In genomic region chr1:155250633-155251449, GRCh38 we compare ENCODE assay signal across 8 cellular contexts. TPM values are rescaled to one million over a fixed set of nuclear protein-coding genes. Genes with fewer than 3 reads are reported as not detected.
DNase-seq lines count a peak whose midpoint lies in the region; ATAC-seq and TF ChIP-seq lines count a peak whose summit lies in the region.

No MANE protein-coding gene starts in this region.

- no peak for TF ChIP-seq POLR2A in breast epithelium (IDR thresholded peaks at IDR 0.05)

- no peaks in the 10 kb centered on the region for H3K9me3 Mint-ChIP-seq in immature natural killer cell

- POLR2A ChIA-PET in AG04450 (lab: Yijun Ruan, JAX): interaction anchor here (1.0 to 3.0 kb wide), 5 partner anchors 11 to 57 kb away, joined by 3 to 18 read pairs (median 5); partner anchors contain the start of genes CLK2, FDPS and SCAMP3

- H3K9me3 ChIP-seq in AG04450 (ENCODE audit: control insufficient read depth, insufficient read depth, low read length): no peaks in the 10 kb centered on the region; the same call in 1 of the 2 replicates
- no peaks in the 10 kb centered on the region for H3K9me3 ChIP-seq in breast epithelium

- DNase-seq in AG04450 (ENCODE audit: low read depth, low spot score) (peak; percentile 81), NCI-H2196 treated with DMSO at 0.1 percent for 48 hours (lab: John Stamatoyannopoulos, UW; ENCODE audit: unreplicated experiment) (peak; percentile 68), breast epithelium (ENCODE audit: low spot score in 2 of 2) (peak; percentile 86 to 92), immature natural killer cell (peak; percentile 92 to 94 (median 93))
- peak; percentile 90 to 97 for DNase-seq in stimulated activated CD4-positive, alpha-beta T cell treated with anti-CD3 and anti-CD28 coated beads, Interleukin-12 subunit alpha, Interleukin-12 subunit beta, amount 100 ng/mL, for 24 hours (ENCODE audit: low read depth in 2 of 2)

- CTCF ChIA-PET in AG04450 (lab: Charles Lee): interaction anchor here (0.5 to 5.7 kb wide), 59 partner anchors 9 to 1076 kb away, joined by 3 to 62 read pairs (median 6); partner anchors contain the start of genes CLK2, FDPS, HCN3 and KRTCAP2

- peaks cover 7 to 10% of the 10 kb centered on the region in 2 donors for H3K4me1 ChIP-seq in breast epithelium

- ATAC-seq in GM18867 (IDR thresholded peaks at IDR 0.05; ENCODE audit: unreplicated experiment) (peak; percentile 74), HG03103 (IDR thresholded peaks at IDR 0.05; ENCODE audit: low read depth, unreplicated experiment) (peak; percentile 80)

- 0 out of 2 replicates have a peak overlapping the region, but pooled peaks have one; percentile 10 for H3K4me3 ChIP-seq in AG04450 (ENCODE audit: low read depth, low read length)
- peak overlapping the region; percentile 20 to 52 (median 27) for H3K4me3 ChIP-seq in breast epithelium

- H3K27ac ChIP-seq in AG04450 (ENCODE audit: low read depth, low read length) (no peak overlapping the region), VCaP (peak overlapping the region; percentile 10; the same call in 1 of the 2 replicates), breast epithelium (peak overlapping the region; percentile 8 to 41)

- H3K36me3 ChIP-seq in breast epithelium: no peaks in the 10 kb centered on the region

- H3K36me3 Mint-ChIP-seq in immature natural killer cell: no peaks in the 10 kb centered on the region

- no peaks in the 10 kb centered on the region for H3K27me3 ChIP-seq in AG04450 (ENCODE audit: control insufficient read depth, insufficient read depth, low read length)
- H3K27me3 ChIP-seq in breast epithelium: no peaks in the 10 kb centered on the region

- intact Hi-C loops in breast epithelium (cut with DNase I; ENCODE audit: low total_unique reads): loop anchor here (5.0 kb wide), 1 partner anchor 71 kb away; the partner anchor contains the start of gene RUSC1

- peak overlapping the region in 3 of 6 donors; percentile 19 to 81 (median 24) for H3K27ac Mint-ChIP-seq in immature natural killer cell

- H3K4me3 Mint-ChIP-seq in immature natural killer cell: peak overlapping the region; percentile 26 to 74 (median 58)

- peaks cover 2 to 6% (median 6%) of the 10 kb centered on the region in 3 donors for H3K27me3 Mint-ChIP-seq in immature natural killer cell (ENCODE audit: low read depth in 3 of 3)

- TF ChIP-seq CTCF in AG04450 (IDR thresholded peaks at IDR 0.05; ENCODE audit: low read depth, low read length): peak; percentile 99
- TF ChIP-seq CTCF in VCaP (conservative IDR thresholded peaks at IDR 0.05): peak; percentile 99
- TF ChIP-seq CTCF in breast epithelium (IDR thresholded peaks at IDR 0.05): peak; percentile 98 to 99 (median 98)

- H3K4me1 Mint-ChIP-seq in immature natural killer cell: peaks cover 22 to 25% of the 10 kb centered on the region in 2 donors

RNA-seq across cellular contexts. Expression of gene ENTREP3, which starts 4.4 kb away (rescaled TPM):
- polyA plus RNA-seq in AG04450 (2011; rRNA removed) (10.2 and 12.3 TPM in 2 replicates), immature natural killer cell (1 to 10 TPM in 1 of 3 donors, under 1 TPM in 2; 0.64 to 1.3 (median 0.79) TPM)
- polyA minus RNA-seq in AG04450 (2011; rRNA and poly(A)+ RNA removed): 7.1 and 9.2 TPM in 2 replicates
- 10 to 100 TPM in 2 of 3 donors, 1 to 10 TPM in 1; 8.2 to 12.1 (median 10.2) TPM for total RNA-seq in breast epithelium

RNA-seq across cellular contexts. Expression of gene SCAMP3, which starts 11.3 kb away (rescaled TPM):
- polyA plus RNA-seq in AG04450 (2011; rRNA removed) (104 and 115 TPM in 2 replicates), immature natural killer cell (100 to 1,000 TPM; 101 to 182 (median 140) TPM)
- polyA minus RNA-seq in AG04450 (2011; rRNA and poly(A)+ RNA removed): 73.6 and 94.7 TPM in 2 replicates
- 10 to 100 TPM; 64.9 to 72.0 (median 68.3) TPM for total RNA-seq in breast epithelium

RNA-seq across cellular contexts. Expression of gene CLK2, which starts 22.5 kb away (rescaled TPM):
- polyA plus RNA-seq in AG04450 (2011; rRNA removed) (40.5 and 42.6 TPM in 2 replicates), immature natural killer cell (10 to 100 TPM in 1 of 3 donors, 1 to 10 TPM in 2; 5.8 to 15.6 (median 6.2) TPM)
- polyA minus RNA-seq in AG04450 (2011; rRNA and poly(A)+ RNA removed): 61.7 and 68.9 TPM in 2 replicates
- total RNA-seq in breast epithelium: 10 to 100 TPM; 29.1 to 53.4 (median 48.7) TPM

RNA-seq across cellular contexts. Expression of gene HCN3, which starts 26.4 kb away (rescaled TPM):
- polyA plus RNA-seq in AG04450 (2011; rRNA removed) (1.5 and 1.7 TPM in 2 replicates), immature natural killer cell (under 1 TPM in 1 of 3 donors, not detected in 2; 0.52 TPM)
- 3.0 and 5.6 TPM in 2 replicates for polyA minus RNA-seq in AG04450 (2011; rRNA and poly(A)+ RNA removed)
- 1 to 10 TPM; 1.3 to 2.3 (median 2.3) TPM for total RNA-seq in breast epithelium

RNA-seq across cellular contexts. Expression of gene MTX1, which starts 42.3 kb away (rescaled TPM):
- 44.6 and 62.3 TPM in 2 replicates for polyA plus RNA-seq in AG04450 (2011; rRNA removed)
- polyA minus RNA-seq in AG04450 (2011; rRNA and poly(A)+ RNA removed): 33.4 and 56.5 TPM in 2 replicates
- 10 to 100 TPM; 41.1 to 50.8 (median 44.8) TPM for total RNA-seq in breast epithelium
- 10 to 100 TPM; 51.1 to 62.6 (median 55.1) TPM for polyA plus RNA-seq in immature natural killer cell
